In the genomic region with DNA sequence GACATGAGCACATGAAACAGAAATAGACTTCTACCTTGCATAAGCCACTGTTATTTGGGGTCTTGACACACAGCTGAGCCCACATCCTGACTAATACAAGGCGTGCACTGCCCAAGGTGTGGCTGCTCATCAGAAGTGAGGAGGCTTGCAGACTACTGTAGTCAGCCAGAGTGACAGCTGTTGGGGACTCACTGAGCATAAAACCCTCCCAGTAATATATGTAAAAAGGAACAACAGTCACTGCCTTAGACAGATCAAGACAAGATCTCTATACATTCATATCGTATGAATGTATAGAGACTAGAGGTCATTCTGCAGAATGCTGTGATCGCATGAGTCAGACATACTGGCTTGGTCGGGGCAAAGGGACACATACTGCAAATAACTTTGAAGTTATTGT, we compare ENCODE assay signal across 22 cellular contexts.
DNase-seq lines count a peak whose midpoint lies in the region; ATAC-seq lines count a peak whose summit lies in the region.
"Had no signal": no experiment of that assay in that cellular context is flagged by ENCODE, and none has a peak within 500 bp of the region (broad histone marks: within the 10 kb centered on the region; RNA-seq: fewer than 3 reads in every experiment).

No MANE protein-coding gene starts in this region.

- DNase-seq in EH (ENCODE audit: low read depth) (peak; percentile 40), HCEC 1CT (peak; percentile 60), SW480 (ENCODE audit: low spot score) (peak; percentile 21), hepatic stellate cell (ENCODE audit: low spot score) (peak; percentile 43), AG08395 (ENCODE audit: low spot score) (no peak), MV-4-11 (lab: John Stamatoyannopoulos, UW) (no peak), D341Med (ENCODE audit: low spot score) (no peak)
- DNase-seq: activated gamma-delta T cell; Calu3; dermis blood vessel endothelial cell; erythroblast; glutamatergic neuron; H9; lower lobe of right lung; NCI-H1694 treated with DMSO at 0.1 percent for 48 hours; NCI-H446 treated with DMSO at 0.1 percent for 48 hours; pancreas; SHP77 treated with DMSO at 0.1 percent for 48 hours; small intestine; stimulated activated CD4-positive, alpha-beta T cell treated with anti-CD3 and anti-CD28 coated beads, Interleukin-4, amount 100 ng/mL, for 4 hours; stimulated activated CD8-positive, alpha-beta memory T cell treated with anti-CD3 and anti-CD28 coated beads, Interleukin-4, amount 100 ng/mL, for 48 hours had no signal

- no peak for ATAC-seq in GM21526 (IDR thresholded peaks at IDR 0.05; ENCODE audit: low FRiP score, unreplicated experiment)
- ATAC-seq: lower lobe of right lung, pancreas had no signal

Comparison
In these comparisons a context has a peak if more than half of its experiments do, and no peak if none do; other contexts are left out.
1. DNase-seq: peak in EH (single experiment), HCEC 1CT (single experiment), SW480 (single experiment) and hepatic stellate cell (single experiment); none in AG08395 (single experiment), MV-4-11 (single experiment) and D341Med (single experiment).